In the genomic region with DNA sequence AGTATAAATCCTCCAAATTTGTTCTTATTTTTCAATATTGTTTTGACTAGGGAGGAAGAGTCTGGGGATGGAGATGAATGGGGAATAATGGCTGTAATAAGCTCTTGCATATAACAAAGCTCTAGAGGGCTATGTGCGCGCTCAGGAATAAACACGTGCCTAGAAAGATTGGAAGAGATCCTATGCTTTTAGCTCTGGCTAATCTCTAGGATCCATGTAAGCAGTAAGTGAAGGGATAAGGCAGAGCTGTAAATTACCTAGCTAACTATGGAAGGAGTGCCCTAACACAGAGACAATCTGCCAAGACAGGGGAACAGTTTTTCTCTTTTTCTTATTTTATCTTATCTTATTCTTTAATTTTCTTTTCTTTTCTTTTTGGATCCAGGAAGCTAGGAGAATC, we compare ENCODE assay signal across 36 cellular contexts. TPM values are rescaled to one million over a fixed set of nuclear protein-coding genes. Genes with fewer than 3 reads are reported as not detected.
"Had no signal": no experiment of that assay in that cellular context is flagged by ENCODE, and none has a peak within 500 bp of the region (broad histone marks: within the 10 kb centered on the region; RNA-seq: fewer than 3 reads in every experiment).

No MANE protein-coding gene starts in this region.

- H3K27ac Mint-ChIP-seq: naive thymus-derived CD8-positive, alpha-beta T cell; natural killer cell treated with Interleukin-12 subunit alpha and Interleukin-12 subunit beta and Interleukin-15 and Interleukin-18, amount 100 ng/mL, for 72 hours; nephron progenitor cell; progenitor cell of endocrine pancreas; stimulated activated memory B cell treated with anti-CD40 and anti-IgM and Interleukin-4, amounts not matched to agents 10 μg/mL and 1 μg/mL and 100 μg/mL, for 72 hours; stimulated activated naive CD8-positive, alpha-beta T cell treated with anti-CD3 and anti-CD28 coated beads, Interleukin-15, amount 100 ng/mL, for 72 hours; type B pancreatic cell had no signal

- H3K4me3 ChIP-seq: ovary, psoas muscle, right lobe of liver, skin epidermis, smooth muscle cell, spleen, suprapubic skin, testis, tibial artery, transverse colon, upper lobe of right lung, uterus had no signal

- H3K36me3 ChIP-seq: ovary, right lobe of liver, spleen, suprapubic skin, tibial artery, transverse colon, upper lobe of right lung, uterus had no signal

- H3K4me1 Mint-ChIP-seq: naive thymus-derived CD8-positive, alpha-beta T cell; nephron progenitor cell; neural crest cell; stimulated activated naive CD8-positive, alpha-beta T cell treated with anti-CD3 and anti-CD28 coated beads, Interleukin-15, amount 100 ng/mL, for 72 hours had no signal

- H3K27ac ChIP-seq: ovary, parathyroid adenoma, psoas muscle, right lobe of liver, skin epidermis, spleen, suprapubic skin, testis, tibial artery, upper lobe of right lung, uterus had no signal

- H3K27me3 ChIP-seq: ovary, right lobe of liver, testis, transverse colon, uterus had no signal

- H3K9ac ChIP-seq: parathyroid adenoma had no signal

- H3K9me3 ChIP-seq: ovary, psoas muscle, right lobe of liver, suprapubic skin, testis, transverse colon, upper lobe of right lung, uterus had no signal

- H3K4me1 ChIP-seq: parathyroid adenoma, psoas muscle, right lobe of liver, spleen, suprapubic skin, testis, tibial artery, transverse colon, upper lobe of right lung, uterus had no signal

- H3K36me3 Mint-ChIP-seq: natural killer cell treated with Interleukin-12 subunit alpha and Interleukin-12 subunit beta and Interleukin-15 and Interleukin-18, amount 100 ng/mL, for 72 hours; stimulated activated memory B cell treated with anti-CD40 and anti-IgM and Interleukin-4, amounts not matched to agents 10 μg/mL and 1 μg/mL and 100 μg/mL, for 72 hours had no signal

- H3K4me3 Mint-ChIP-seq: naive thymus-derived CD8-positive, alpha-beta T cell; natural killer cell treated with Interleukin-12 subunit alpha and Interleukin-12 subunit beta and Interleukin-15 and Interleukin-18, amount 100 ng/mL, for 72 hours; nephron progenitor cell; neural crest cell; stimulated activated memory B cell treated with anti-CD40 and anti-IgM and Interleukin-4, amounts not matched to agents 10 μg/mL and 1 μg/mL and 100 μg/mL, for 72 hours; stimulated activated naive CD8-positive, alpha-beta T cell treated with anti-CD3 and anti-CD28 coated beads, Interleukin-15, amount 100 ng/mL, for 72 hours; type B pancreatic cell had no signal

- H3K9me3 Mint-ChIP-seq: natural killer cell treated with Interleukin-12 subunit alpha and Interleukin-12 subunit beta and Interleukin-15 and Interleukin-18, amount 100 ng/mL, for 72 hours; stimulated activated naive CD8-positive, alpha-beta T cell treated with anti-CD3 and anti-CD28 coated beads, Interleukin-15, amount 100 ng/mL, for 72 hours had no signal

- DNase-seq: naive thymus-derived CD8-positive, alpha-beta T cell; nephron progenitor cell; occipital lobe; ovary; posterior cingulate gyrus; psoas muscle; right cardiac atrium; right lobe of liver; spleen; stimulated activated CD4-positive, alpha-beta T cell treated with anti-CD3 and anti-CD28 coated beads, Interleukin-12 subunit alpha, Interleukin-12 subunit beta, amount 100 ng/mL, for 4 hours; stimulated activated CD4-positive, alpha-beta T cell treated with anti-CD3 and anti-CD28 coated beads, Interleukin-1b, Interleukin-23, amount 100 ng/mL, for 48 hours; stimulated activated CD4-positive, alpha-beta T cell treated with anti-CD3 and anti-CD28 coated beads, Interleukin-4, amount 100 ng/mL, for 1 hour; stimulated activated CD4-positive, alpha-beta T cell treated with anti-CD3 and anti-CD28 coated beads, Interleukin-4, amount 100 ng/mL, for 4 hours; stimulated activated CD8-positive, alpha-beta memory T cell treated with anti-CD3 and anti-CD28 coated beads, Interleukin-4, amount 100 ng/mL, for 48 hours; stimulated activated naive CD4-positive, alpha-beta T cell; stimulated activated naive CD8-positive, alpha-beta T cell treated with anti-CD3 and anti-CD28 coated beads, Interleukin-15, amount 100 ng/mL, for 72 hours; stimulated activated naive CD8-positive, alpha-beta T cell treated with anti-CD3 and anti-CD28 coated beads, Interleukin-15, Interleukin-2, amounts not matched to agents 100 U/mL and 50 U/mL, for 24 hours; substantia nigra; testis; tibial artery; transverse colon; upper lobe of right lung; uterus had no signal

RNA-seq across cellular contexts. Expression of a gene that starts 21.6 kb away (rescaled TPM):
- total RNA-seq: naive thymus-derived CD8-positive, alpha-beta T cell; natural killer cell treated with Interleukin-12 subunit alpha and Interleukin-12 subunit beta and Interleukin-15 and Interleukin-18, amount 100 ng/mL, for 72 hours; neural crest cell; occipital lobe; osteoblast; ovary; progenitor cell of endocrine pancreas; psoas muscle; renal cortical epithelial cell; right cardiac atrium; right lobe of liver; smooth muscle cell; spleen; suprapubic skin; testis; transverse colon; upper lobe of right lung; urinary bladder; uterus had no signal
- polyA plus RNA-seq: naive thymus-derived CD8-positive, alpha-beta T cell; ovary; psoas muscle; right cardiac atrium; smooth muscle cell; spleen; thymus; urinary bladder had no signal

RNA-seq across cellular contexts. Expression of a gene that starts 54.5 kb away (rescaled TPM):
- total RNA-seq: natural killer cell treated with Interleukin-12 subunit alpha and Interleukin-12 subunit beta and Interleukin-15 and Interleukin-18, amount 100 ng/mL, for 72 hours; neural crest cell; occipital lobe; osteoblast; ovary; progenitor cell of endocrine pancreas; psoas muscle; renal cortical epithelial cell; right cardiac atrium; right lobe of liver; smooth muscle cell; spleen; suprapubic skin; transverse colon; upper lobe of right lung; urinary bladder; uterus had no signal
- polyA plus RNA-seq: naive thymus-derived CD8-positive, alpha-beta T cell; ovary; psoas muscle; right cardiac atrium; smooth muscle cell; spleen; thymus; urinary bladder had no signal
